ENCODE assay signal across 11 cellular contexts in the genomic region with DNA sequence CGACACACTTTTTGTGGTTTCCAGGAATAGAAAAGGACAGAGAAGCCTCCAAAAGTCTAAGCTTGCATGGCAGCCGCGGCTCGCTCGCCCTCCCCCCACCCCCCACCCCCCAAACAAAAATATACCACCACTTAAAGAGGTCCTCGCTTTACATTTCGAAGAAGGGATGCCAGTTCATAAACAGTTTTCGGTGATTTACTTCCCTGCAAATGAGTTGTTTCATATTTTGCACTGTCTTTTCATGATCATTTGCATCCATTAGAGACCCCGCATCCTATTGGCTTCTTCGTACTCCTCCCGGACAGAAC. TPM values are rescaled to one million over a fixed set of nuclear protein-coding genes. Genes with fewer than 3 reads are reported as not detected.
A peak's percentile ranks its signal among the peaks of the same experiment; 100 is the strongest.
DNase-seq lines count a peak whose midpoint lies in the region; ATAC-seq and TF ChIP-seq lines count a peak whose summit lies in the region.
"Had no signal": no experiment of that assay in that cellular context is flagged by ENCODE, and none has a peak within 500 bp of the region (broad histone marks: within the 10 kb centered on the region; RNA-seq: fewer than 3 reads in every experiment).

No MANE protein-coding gene starts in this region.

- H3K27ac Mint-ChIP-seq in stimulated activated naive CD8-positive, alpha-beta T cell treated with anti-CD3 and anti-CD28 coated beads, Interleukin-15, Interleukin-2, amounts not matched to agents 100 ng/mL and 50 ng/mL, for 24 hours, result peak overlapping the region; percentile 52
- H3K27ac Mint-ChIP-seq in activated T-helper 2 cell treated with anti-CD3 and anti-CD28 coated beads, Interferon-gamma antibody, Interleukin-2, Interleukin-4, amounts not matched to agents 10 μg/mL and 5 μg/mL and 100 μg/mL, durations not matched to agents 14 hours and 24 hours and 36 hours, result peak overlapping the region; percentile 54
- H3K27ac Mint-ChIP-seq in mesothelial cell of epicardium, result peak overlapping the region; percentile 99
- peak overlapping the region in 1 of 9 donors; percentile 83 for H3K27ac Mint-ChIP-seq in naive thymus-derived CD4-positive, alpha-beta T cell
- H3K27ac Mint-ChIP-seq: progenitor cell of endocrine pancreas had no signal

- ATAC-seq in stimulated activated naive CD8-positive, alpha-beta T cell treated with anti-CD3 and anti-CD28 coated beads, Interleukin-15, Interleukin-2, amounts not matched to agents 100 U/mL and 50 U/mL, for 24 hours, result no peak
- no peak for ATAC-seq in naive thymus-derived CD4-positive, alpha-beta T cell
- no peak for ATAC-seq in GM21576 (IDR thresholded peaks at IDR 0.05; ENCODE audit: unreplicated experiment)

- no peak for TF ChIP-seq CTCF in mesothelial cell of epicardium (IDR thresholded peaks at IDR 0.05; ENCODE audit: unreplicated experiment)

- peak overlapping the region; percentile 52 for H3K4me3 Mint-ChIP-seq in stimulated activated naive CD8-positive, alpha-beta T cell treated with anti-CD3 and anti-CD28 coated beads, Interleukin-15, Interleukin-2, amounts not matched to agents 100 ng/mL and 50 ng/mL, for 24 hours
- H3K4me3 Mint-ChIP-seq in activated T-helper 2 cell treated with anti-CD3 and anti-CD28 coated beads, Interferon-gamma antibody, Interleukin-2, Interleukin-4, amounts not matched to agents 10 μg/mL and 5 μg/mL and 100 μg/mL, durations not matched to agents 14 hours and 24 hours and 36 hours (ENCODE audit: low read depth), result no peak overlapping the region
- H3K4me3 Mint-ChIP-seq in mesothelial cell of epicardium, result peak overlapping the region; percentile 91
- H3K4me3 Mint-ChIP-seq in naive thymus-derived CD4-positive, alpha-beta T cell, result peak overlapping the region in 3 of 10 donors; percentile 0 to 95 (median 69)

- no peaks in the 10 kb centered on the region for H3K36me3 ChIP-seq in urinary bladder (ENCODE audit: insufficient read depth)
- no peaks in the 10 kb centered on the region for H3K36me3 ChIP-seq in naive thymus-derived CD4-positive, alpha-beta T cell (ENCODE audit: control insufficient read depth in 2 of 3, insufficient read depth in 3 of 3, low read length in 3 of 3)

- peaks cover 85% of the 10 kb centered on the region for H3K27me3 Mint-ChIP-seq in stimulated activated naive CD8-positive, alpha-beta T cell treated with anti-CD3 and anti-CD28 coated beads, Interleukin-15, Interleukin-2, amounts not matched to agents 100 ng/mL and 50 ng/mL, for 24 hours
- H3K27me3 Mint-ChIP-seq in activated T-helper 2 cell treated with anti-CD3 and anti-CD28 coated beads, Interferon-gamma antibody, Interleukin-2, Interleukin-4, amounts not matched to agents 10 μg/mL and 5 μg/mL and 100 μg/mL, durations not matched to agents 14 hours and 24 hours and 36 hours (ENCODE audit: low read depth), result peaks cover 81% of the 10 kb centered on the region
- H3K27me3 Mint-ChIP-seq in mesothelial cell of epicardium (ENCODE audit: low read depth), result peaks cover 25% of the 10 kb centered on the region
- H3K27me3 Mint-ChIP-seq in naive thymus-derived CD4-positive, alpha-beta T cell, result peaks cover 76 to 88% (median 83%) of the 10 kb centered on the region in 5 donors

- H3K4me3 ChIP-seq in urinary bladder (ENCODE audit: low read depth, low read length), result peak overlapping the region; percentile 15
- no peak overlapping the region for H3K4me3 ChIP-seq in naive thymus-derived CD4-positive, alpha-beta T cell (ENCODE audit: low read length)
- H3K4me3 ChIP-seq: GM23248 had no signal

- H3K4me1 ChIP-seq in urinary bladder (ENCODE audit: insufficient read depth), result no peaks in the 10 kb centered on the region
- peaks cover 34 to 53% of the 10 kb centered on the region in 2 donors for H3K4me1 ChIP-seq in naive thymus-derived CD4-positive, alpha-beta T cell (ENCODE audit: control insufficient read depth in 2 of 2, insufficient read depth in 2 of 2, low read length in 2 of 2)

- H3K9me3 ChIP-seq in naive thymus-derived CD4-positive, alpha-beta T cell (ENCODE audit: control insufficient read depth in 2 of 3, low read length in 3 of 3), result no peaks in the 10 kb centered on the region

- no peaks in the 10 kb centered on the region for H3K9me3 Mint-ChIP-seq in stimulated activated naive CD8-positive, alpha-beta T cell treated with anti-CD3 and anti-CD28 coated beads, Interleukin-15, Interleukin-2, amounts not matched to agents 100 ng/mL and 50 ng/mL, for 24 hours
- H3K9me3 Mint-ChIP-seq in activated T-helper 2 cell treated with anti-CD3 and anti-CD28 coated beads, Interferon-gamma antibody, Interleukin-2, Interleukin-4, amounts not matched to agents 10 μg/mL and 5 μg/mL and 100 μg/mL, durations not matched to agents 14 hours and 24 hours and 36 hours, result no peaks in the 10 kb centered on the region
- H3K9me3 Mint-ChIP-seq in mesothelial cell of epicardium, result no peaks in the 10 kb centered on the region
- H3K9me3 Mint-ChIP-seq in naive thymus-derived CD4-positive, alpha-beta T cell, result peaks cover 0 to 4% (median 0%) of the 10 kb centered on the region in 11 donors

- no peak for DNase-seq in stimulated activated naive CD8-positive, alpha-beta T cell treated with anti-CD3 and anti-CD28 coated beads, Interleukin-15, Interleukin-2, amounts not matched to agents 100 U/mL and 50 U/mL, for 24 hours
- no peak for DNase-seq in activated T-helper 2 cell treated with anti-CD3 and anti-CD28 coated beads, Interferon-gamma antibody, Interleukin-2, Interleukin-4, amounts not matched to agents 10 μg/mL and 5 μg/mL and 100 μg/mL, durations not matched to agents 14 hours and 24 hours and 36 hours (ENCODE audit: low spot score)
- no peak for DNase-seq in mesothelial cell of epicardium (ENCODE audit: low spot score in 2 of 2, unreplicated experiment in 2 of 2)
- no peak for DNase-seq in ureter (ENCODE audit: low spot score)
- no peak for DNase-seq in naive thymus-derived CD4-positive, alpha-beta T cell

- H3K27ac ChIP-seq in urinary bladder (ENCODE audit: low read depth), result no peak overlapping the region
- H3K27ac ChIP-seq in naive thymus-derived CD4-positive, alpha-beta T cell (ENCODE audit: low read depth, low read length), result no peak overlapping the region
- H3K27ac ChIP-seq: C4-2B, GM23248 had no signal

- POLR2A ChIA-PET in naive thymus-derived CD4-positive, alpha-beta T cell (lab: Charles Lee), result interaction anchor here (0.8 to 0.9 kb wide), 2 partner anchors 9 to 90 kb away, joined by 3 to 5 read pairs; no protein-coding TSS in a partner anchor

- 4% methylated on average over 11 of the region's 11 CpGs for WGBS in urinary bladder

- CTCF ChIA-PET in naive thymus-derived CD4-positive, alpha-beta T cell (lab: Charles Lee), result interaction anchor here (1.6 kb wide), 1 partner anchor 356 kb away, joined by 4 read pairs; no protein-coding TSS in a partner anchor

- H3K4me1 Mint-ChIP-seq in stimulated activated naive CD8-positive, alpha-beta T cell treated with anti-CD3 and anti-CD28 coated beads, Interleukin-15, Interleukin-2, amounts not matched to agents 100 ng/mL and 50 ng/mL, for 24 hours (ENCODE audit: low read depth), result peaks cover 69% of the 10 kb centered on the region
- H3K4me1 Mint-ChIP-seq in activated T-helper 2 cell treated with anti-CD3 and anti-CD28 coated beads, Interferon-gamma antibody, Interleukin-2, Interleukin-4, amounts not matched to agents 10 μg/mL and 5 μg/mL and 100 μg/mL, durations not matched to agents 14 hours and 24 hours and 36 hours (ENCODE audit: low read depth), result peaks cover 45% of the 10 kb centered on the region
- peaks cover 60% of the 10 kb centered on the region for H3K4me1 Mint-ChIP-seq in mesothelial cell of epicardium
- peaks cover 48 to 77% (median 61%) of the 10 kb centered on the region in 7 donors for H3K4me1 Mint-ChIP-seq in naive thymus-derived CD4-positive, alpha-beta T cell

- no peaks in the 10 kb centered on the region for H3K36me3 Mint-ChIP-seq in stimulated activated naive CD8-positive, alpha-beta T cell treated with anti-CD3 and anti-CD28 coated beads, Interleukin-15, Interleukin-2, amounts not matched to agents 100 ng/mL and 50 ng/mL, for 24 hours (ENCODE audit: low read depth)
- H3K36me3 Mint-ChIP-seq in activated T-helper 2 cell treated with anti-CD3 and anti-CD28 coated beads, Interferon-gamma antibody, Interleukin-2, Interleukin-4, amounts not matched to agents 10 μg/mL and 5 μg/mL and 100 μg/mL, durations not matched to agents 14 hours and 24 hours and 36 hours (ENCODE audit: low read depth), result no peaks in the 10 kb centered on the region
- peaks cover 4% of the 10 kb centered on the region for H3K36me3 Mint-ChIP-seq in mesothelial cell of epicardium
- peaks cover 0 to 1% (median 0%) of the 10 kb centered on the region in 5 donors for H3K36me3 Mint-ChIP-seq in naive thymus-derived CD4-positive, alpha-beta T cell

- intact Hi-C loops in activated T-helper 2 cell treated with anti-CD3 and anti-CD28 coated beads, Interferon-gamma antibody, Interleukin-2, Interleukin-4, amounts not matched to agents 10 μg/mL and 5 μg/mL and 100 μg/mL, durations not matched to agents 14 hours and 24 hours and 36 hours (cut with micrococcal nuclease), result loop anchor here (5.0 to 10.0 kb wide), 3 partner anchors 32 to 1350 kb away; partner anchors contain the start of genes DLX4 and IGF2BP1
- intact Hi-C loops in naive thymus-derived CD4-positive, alpha-beta T cell (cut with micrococcal nuclease), result loop anchor here (5.0 to 10.0 kb wide), 7 partner anchors 112 to 1350 kb away; partner anchors contain the start of genes DLX4 (in 1 of the 2), HOXB13 (in 1 of the 2), IGF2BP1 (in 1 of the 2) and PNPO (in 1 of the 2)

- H3K27me3 ChIP-seq in naive thymus-derived CD4-positive, alpha-beta T cell (ENCODE audit: control insufficient read depth in 2 of 2, insufficient read depth in 2 of 2, low read length in 2 of 2), result peaks cover 35 to 68% of the 10 kb centered on the region in 2 donors

RNA-seq across cellular contexts. Expression of gene HOXB8, which starts 0.2 kb away (rescaled TPM):
- total RNA-seq in activated T-helper 2 cell treated with anti-CD3 and anti-CD28 coated beads, Interferon-gamma antibody, Interleukin-2, Interleukin-4, amounts not matched to agents 10 μg/mL and 5 μg/mL and 100 μg/mL, durations not matched to agents 14 hours and 24 hours and 36 hours, result not detected in 2 replicates
- total RNA-seq in mesothelial cell of epicardium (75.7 to 82.4 TPM (median 78.8 TPM) in 3 replicates), urinary bladder (0.85 TPM), ureter (56.2 TPM)
- 1.2 TPM for polyA plus RNA-seq in urinary bladder
- total RNA-seq in naive thymus-derived CD4-positive, alpha-beta T cell, result not detected
- not detected for polyA plus RNA-seq in naive thymus-derived CD4-positive, alpha-beta T cell
- total RNA-seq: GM23248 had no signal
- polyA plus RNA-seq: GM23248 had no signal

RNA-seq across cellular contexts. Expression of gene HOXB7, which starts 4.0 kb away (rescaled TPM):
- total RNA-seq in activated T-helper 2 cell treated with anti-CD3 and anti-CD28 coated beads, Interferon-gamma antibody, Interleukin-2, Interleukin-4, amounts not matched to agents 10 μg/mL and 5 μg/mL and 100 μg/mL, durations not matched to agents 14 hours and 24 hours and 36 hours, result 0.39 and 0.64 TPM in 2 replicates
- total RNA-seq in mesothelial cell of epicardium (18.6 to 20.3 TPM (median 19.5 TPM) in 3 replicates), urinary bladder (2.5 TPM), ureter (28.9 TPM)
- polyA plus RNA-seq in urinary bladder, result 6.7 TPM
- total RNA-seq in naive thymus-derived CD4-positive, alpha-beta T cell, result under 1 TPM in 1 of 5 experiments, not detected in 4; 0.31 TPM
- polyA plus RNA-seq in naive thymus-derived CD4-positive, alpha-beta T cell, result not detected

RNA-seq across cellular contexts. Expression of gene HOXB6, which starts 10.1 kb away (rescaled TPM):
- total RNA-seq in activated T-helper 2 cell treated with anti-CD3 and anti-CD28 coated beads, Interferon-gamma antibody, Interleukin-2, Interleukin-4, amounts not matched to agents 10 μg/mL and 5 μg/mL and 100 μg/mL, durations not matched to agents 14 hours and 24 hours and 36 hours, result 0.52 and 0.62 TPM in 2 replicates
- total RNA-seq in mesothelial cell of epicardium, result 56.4 to 63.1 TPM (median 59.7 TPM) in 3 replicates
- 3.1 TPM for total RNA-seq in urinary bladder
- 4.0 TPM for polyA plus RNA-seq in urinary bladder
- 111 TPM for total RNA-seq in ureter
- under 1 TPM in 1 of 5 experiments, not detected in 4; 0.34 TPM for total RNA-seq in naive thymus-derived CD4-positive, alpha-beta T cell
- polyA plus RNA-seq in naive thymus-derived CD4-positive, alpha-beta T cell, result not detected

RNA-seq across cellular contexts. Expression of gene HOXB9, which starts 11.3 kb away (rescaled TPM):
- total RNA-seq in activated T-helper 2 cell treated with anti-CD3 and anti-CD28 coated beads, Interferon-gamma antibody, Interleukin-2, Interleukin-4, amounts not matched to agents 10 μg/mL and 5 μg/mL and 100 μg/mL, durations not matched to agents 14 hours and 24 hours and 36 hours, result 0.16 TPM in 2 replicates
- 33.8 to 35.4 TPM (median 34.4 TPM) in 3 replicates for total RNA-seq in mesothelial cell of epicardium
- total RNA-seq in urinary bladder, result 0.85 TPM
- 0.35 TPM for polyA plus RNA-seq in urinary bladder
- 33.2 TPM for total RNA-seq in ureter
- under 1 TPM in 3 of 5 experiments, not detected in 2; 0.12 to 0.24 (median 0.16) TPM for total RNA-seq in naive thymus-derived CD4-positive, alpha-beta T cell
- not detected for polyA plus RNA-seq in naive thymus-derived CD4-positive, alpha-beta T cell
- total RNA-seq: GM23248, progenitor cell of endocrine pancreas had no signal
- polyA plus RNA-seq: GM23248 had no signal

RNA-seq across cellular contexts. Expression of gene HOXB5, which starts 21.3 kb away (rescaled TPM):
- total RNA-seq in activated T-helper 2 cell treated with anti-CD3 and anti-CD28 coated beads, Interferon-gamma antibody, Interleukin-2, Interleukin-4, amounts not matched to agents 10 μg/mL and 5 μg/mL and 100 μg/mL, durations not matched to agents 14 hours and 24 hours and 36 hours, result not detected in 2 replicates
- total RNA-seq in mesothelial cell of epicardium (28.6 to 32.4 TPM (median 31.1 TPM) in 3 replicates), urinary bladder (0.16 TPM), ureter (30.1 TPM)
- 1.2 TPM for polyA plus RNA-seq in urinary bladder
- total RNA-seq in naive thymus-derived CD4-positive, alpha-beta T cell, result not detected
- polyA plus RNA-seq in naive thymus-derived CD4-positive, alpha-beta T cell, result not detected

Comparison
In these comparisons a context has a peak if more than half of its experiments do, and no peak if none do; other contexts are left out.
1. RNA of gene HOXB8, which starts 0.2 kb away (total RNA-seq): 75.7 to 82.4 TPM in mesothelial cell of epicardium and 56.2 TPM in ureter (single experiment); 0.85 TPM in urinary bladder (single experiment), not detected in activated T-helper 2 cell treated with anti-CD3 and anti-CD28 coated beads, Interferon-gamma antibody, Interleukin-2, Interleukin-4, amounts not matched to agents 10 μg/mL and 5 μg/mL and 100 μg/mL, durations not matched to agents 14 hours and 24 hours and 36 hours and not detected in naive thymus-derived CD4-positive, alpha-beta T cell; every median in the first group is over 10 times any median in the second.
2. RNA of gene HOXB6, which starts 10.1 kb away (total RNA-seq): 111 TPM in ureter (single experiment) and 56.4 to 63.1 TPM in mesothelial cell of epicardium; 3.1 TPM in urinary bladder (single experiment), 0.52 to 0.62 TPM in activated T-helper 2 cell treated with anti-CD3 and anti-CD28 coated beads, Interferon-gamma antibody, Interleukin-2, Interleukin-4, amounts not matched to agents 10 μg/mL and 5 μg/mL and 100 μg/mL, durations not matched to agents 14 hours and 24 hours and 36 hours and 0.34 TPM in naive thymus-derived CD4-positive, alpha-beta T cell; every median in the first group is over 10 times any median in the second.